15 cellular contexts compared by ENCODE assay signal in genomic region chr6:105747823-105748405, GRCh38.
DNase-seq lines count a peak whose midpoint lies in the region; ATAC-seq and TF ChIP-seq lines count a peak whose summit lies in the region.
"Had no signal": no experiment of that assay in that cellular context is flagged by ENCODE, and none has a peak within 500 bp of the region (broad histone marks: within the 10 kb centered on the region; RNA-seq: fewer than 3 reads in every experiment).

No MANE protein-coding gene starts in this region.

- H3K36me3 Mint-ChIP-seq in T-helper 2 cell treated with Interferon-gamma antibody and Interleukin-4, amounts not matched to agents 5 μg/mL and 100 μg/mL, for 36 hours (ENCODE audit: low read depth) = peaks cover 7% of the 10 kb centered on the region

- H3K4me2 ChIP-seq in mesenchymal stem cell (ENCODE audit: low read length, poor library complexity, severe bottlenecking) = no peak overlapping the region

- H3K4ac ChIP-seq in mesenchymal stem cell (ENCODE audit: low read depth in 1 of 2, low read length in 2 of 2) = no peak overlapping the region

- peaks cover 2% of the 10 kb centered on the region for H3K27me3 Mint-ChIP-seq in T-helper 2 cell treated with Interferon-gamma antibody and Interleukin-4, amounts not matched to agents 5 μg/mL and 100 μg/mL, for 36 hours (ENCODE audit: low read depth)
- H3K27me3 Mint-ChIP-seq: CD4-positive, alpha-beta T cell had no signal

- H3K79me1 ChIP-seq in mesenchymal stem cell (replicated peaks; ENCODE audit: low read length, poor library complexity, severe bottlenecking) = no peaks in the 10 kb centered on the region

- peak overlapping the region; percentile 18 for H3K27ac Mint-ChIP-seq in T-helper 2 cell treated with Interferon-gamma antibody and Interleukin-4, amounts not matched to agents 5 μg/mL and 100 μg/mL, for 36 hours
- H3K27ac Mint-ChIP-seq: CD4-positive, alpha-beta T cell had no signal

- H2AK5ac ChIP-seq in mesenchymal stem cell (ENCODE audit: low read length, severe bottlenecking) = no peak overlapping the region

- H2BK12ac ChIP-seq in mesenchymal stem cell (ENCODE audit: low read length in 2 of 2) = no peak overlapping the region

- DNase-seq in T-helper 2 cell treated with Interferon-gamma antibody and Interleukin-4, amounts not matched to agents 5 μg/mL and 100 μg/mL, for 36 hours (ENCODE audit: low spot score) = no peak
- no peak for DNase-seq in T-helper 2 cell
- DNase-seq in NB4 (ENCODE audit: low read depth) = peak; percentile 52
- DNase-seq in mesenchymal stem cell = no peak
- no peak for DNase-seq in hepatic stellate cell (ENCODE audit: low spot score)
- no peak for DNase-seq in lower leg skin (ENCODE audit: low spot score in 2 of 2)
- no peak for DNase-seq in SIG-M5 (lab: John Stamatoyannopoulos, UW)
- DNase-seq: Calu3; CD4-positive, alpha-beta T cell; DMS 273 treated with DMSO at 0.1 percent for 48 hours; GOT3; H9 had no signal

- H3K4me1 Mint-ChIP-seq in T-helper 2 cell treated with Interferon-gamma antibody and Interleukin-4, amounts not matched to agents 5 μg/mL and 100 μg/mL, for 36 hours (ENCODE audit: low read depth) = peaks cover 55% of the 10 kb centered on the region

- H2BK5ac ChIP-seq in mesenchymal stem cell (ENCODE audit: low read depth, low read length, poor library complexity, severe bottlenecking) = no peak overlapping the region

- peaks cover 5% of the 10 kb centered on the region for H3K9me3 Mint-ChIP-seq in T-helper 2 cell treated with Interferon-gamma antibody and Interleukin-4, amounts not matched to agents 5 μg/mL and 100 μg/mL, for 36 hours
- H3K9me3 Mint-ChIP-seq: H9 had no signal

- no peak overlapping the region for H3K23ac ChIP-seq in mesenchymal stem cell (ENCODE audit: low read length in 2 of 2)

- peak overlapping the region; percentile 29 for H3K9ac ChIP-seq in mesenchymal stem cell (ENCODE audit: low read length)

- H3K4me3 Mint-ChIP-seq in T-helper 2 cell treated with Interferon-gamma antibody and Interleukin-4, amounts not matched to agents 5 μg/mL and 100 μg/mL, for 36 hours = no peak overlapping the region
- H3K4me3 Mint-ChIP-seq: CD4-positive, alpha-beta T cell; H9 had no signal

- no peak overlapping the region for H2BK120ac ChIP-seq in mesenchymal stem cell (ENCODE audit: low read depth, low read length)

- intact Hi-C loops in lower leg skin (cut with DNase I; ENCODE audit: low total_unique reads) = no loop called here

- H3K4me1 ChIP-seq in mesenchymal stem cell (ENCODE audit: control insufficient read depth, insufficient read depth, low read depth, low read length) = no peaks in the 10 kb centered on the region

- H4K8ac ChIP-seq in mesenchymal stem cell (ENCODE audit: low read length) = no peak overlapping the region

- H3K4me3 ChIP-seq in NB4 (ENCODE audit: low read depth, low read length) (no peak overlapping the region), mesenchymal stem cell (ENCODE audit: insufficient read depth in 1 of 2, low read depth in 1 of 2, low read length in 2 of 2) (no peak overlapping the region), lower leg skin (ENCODE audit: low read depth, poor library complexity, severe bottlenecking) (no peak overlapping the region)
- H3K4me3 ChIP-seq: GM12878 had no signal

- WGBS in mesenchymal stem cell = no CpG with 5 or more reads among the region's 3 CpGs
- 89 to 93% methylated on average over 3 of the region's 3 CpGs for WGBS in lower leg skin, 2 donors

- H3K14ac ChIP-seq in mesenchymal stem cell (ENCODE audit: low read length in 2 of 2) = no peak overlapping the region

- H4K91ac ChIP-seq in mesenchymal stem cell (ENCODE audit: low read length) = no peak overlapping the region

- ATAC-seq in GM21723 (IDR thresholded peaks at IDR 0.05; ENCODE audit: unreplicated experiment) = no peak
- ATAC-seq: GM12878 had no signal

- no peaks in the 10 kb centered on the region for H3K9me3 ChIP-seq in mesenchymal stem cell (ENCODE audit: control insufficient read depth, low read length)

- no peak for TF ChIP-seq POLR2A in NB4 (IDR thresholded peaks at IDR 0.05; ENCODE audit: extremely low read depth, insufficient read length)
- TF ChIP-seq POLR2A in lower leg skin (IDR thresholded peaks at IDR 0.05) = no peak

- H3K36me3 ChIP-seq in mesenchymal stem cell (ENCODE audit: control insufficient read depth in 1 of 2, insufficient read depth in 2 of 2, low read depth in 1 of 2, low read length in 2 of 2) = no peaks in the 10 kb centered on the region

- H2BK15ac ChIP-seq in mesenchymal stem cell (ENCODE audit: low read depth, poor library complexity, severe bottlenecking) = no peak overlapping the region

- H2AFZ ChIP-seq in mesenchymal stem cell (ENCODE audit: low read depth, low read length) = no peak overlapping the region

- H3K18ac ChIP-seq in mesenchymal stem cell (ENCODE audit: low read depth in 1 of 2, low read length in 2 of 2) = no peak overlapping the region

- no peak for TF ChIP-seq CTCF in NB4 (IDR thresholded peaks at IDR 0.05; ENCODE audit: low read depth, low read length)
- TF ChIP-seq CTCF in lower leg skin (IDR thresholded peaks at IDR 0.05) = no peak

- H3K27me3 ChIP-seq in mesenchymal stem cell (ENCODE audit: control insufficient read depth in 1 of 2, insufficient read depth in 1 of 2, low read length in 2 of 2) = no peaks in the 10 kb centered on the region

- H3K27ac ChIP-seq in mesenchymal stem cell (ENCODE audit: low read length, poor library complexity, severe bottlenecking) = no peak overlapping the region
- H3K27ac ChIP-seq: 22Rv1 had no signal
